Comparison of ENCODE assay signal across 16 cellular contexts in genomic region chr5:83370957-83371356, GRCh38.
A peak's percentile ranks its signal among the peaks of the same experiment; 100 is the strongest.
DNase-seq lines count a peak whose midpoint lies in the region; FAIRE-seq and TF ChIP-seq lines count a peak whose summit lies in the region.
"Had no signal": no experiment of that assay in that cellular context is flagged by ENCODE, and none has a peak within 500 bp of the region (broad histone marks: within the 10 kb centered on the region; RNA-seq: fewer than 3 reads in every experiment).

No MANE protein-coding gene starts in this region.

- POLR2A ChIA-PET in activated CD4-positive, alpha-beta T cell treated with anti-CD3 and anti-CD28 coated beads, Interleukin-2, amount 10 ng/mL, durations not matched to agents 7 days and 5 days (lab: Charles Lee), result no interaction called here

- CTCF ChIA-PET in activated CD4-positive, alpha-beta T cell treated with anti-CD3 and anti-CD28 coated beads, Interleukin-2, amount 10 ng/mL, durations not matched to agents 7 days and 5 days (lab: Charles Lee), result no interaction called here

- TF ChIP-seq CTCF in mesothelial cell of epicardium (IDR thresholded peaks at IDR 0.05; ENCODE audit: unreplicated experiment), result no peak

- H3K9me3 Mint-ChIP-seq in mesothelial cell of epicardium, result peaks cover 7% of the 10 kb centered on the region
- no peaks in the 10 kb centered on the region for H3K9me3 Mint-ChIP-seq in activated CD4-positive, alpha-beta T cell treated with anti-CD3 and anti-CD28 coated beads, Interleukin-2, amount 10 ng/mL, durations not matched to agents 7 days and 5 days

- H3K27me3 Mint-ChIP-seq in mesothelial cell of epicardium (ENCODE audit: low read depth), result no peaks in the 10 kb centered on the region
- no peaks in the 10 kb centered on the region for H3K27me3 Mint-ChIP-seq in activated CD4-positive, alpha-beta T cell treated with anti-CD3 and anti-CD28 coated beads, Interleukin-2, amount 10 ng/mL, durations not matched to agents 7 days and 5 days
- H3K27me3 Mint-ChIP-seq: B cell; CD4-positive, CD25-positive, alpha-beta regulatory T cell had no signal

- DNase-seq in GM18507 (ENCODE audit: extremely low spot score, insufficient read length, low read depth), result no peak
- DNase-seq in NCI-H82 (lab: John Stamatoyannopoulos, UW), result peak; percentile 93
- DNase-seq in mesothelial cell of epicardium (ENCODE audit: low spot score in 2 of 2, unreplicated experiment in 2 of 2), result no peak
- DNase-seq in NCI-H345 treated with DMSO at 0.1 percent for 48 hours (lab: John Stamatoyannopoulos, UW; ENCODE audit: unreplicated experiment), result no peak
- DNase-seq in activated CD4-positive, alpha-beta T cell treated with anti-CD3 and anti-CD28 coated beads, Interleukin-2, amount 10 ng/mL, durations not matched to agents 7 days and 5 days, result no peak
- DNase-seq in NCI-H1436 (lab: John Stamatoyannopoulos, UW), result no peak
- DNase-seq: Caco-2; CD4-positive, CD25-positive, alpha-beta regulatory T cell; CD8-positive, alpha-beta memory T cell; DMS153; DMS79; GDM1; H9 had no signal

- peak overlapping the region; percentile 5 for H3K27ac Mint-ChIP-seq in mesothelial cell of epicardium
- no peak overlapping the region for H3K27ac Mint-ChIP-seq in activated CD4-positive, alpha-beta T cell treated with anti-CD3 and anti-CD28 coated beads, Interleukin-2, amount 10 ng/mL, durations not matched to agents 7 days and 5 days
- H3K27ac Mint-ChIP-seq: B cell; CD4-positive, CD25-positive, alpha-beta regulatory T cell; CD8-positive, alpha-beta memory T cell; H9 had no signal

- H3K36me3 Mint-ChIP-seq in mesothelial cell of epicardium, result no peaks in the 10 kb centered on the region
- no peaks in the 10 kb centered on the region for H3K36me3 Mint-ChIP-seq in activated CD4-positive, alpha-beta T cell treated with anti-CD3 and anti-CD28 coated beads, Interleukin-2, amount 10 ng/mL, durations not matched to agents 7 days and 5 days (ENCODE audit: low read depth)
- H3K36me3 Mint-ChIP-seq: CD4-positive, CD25-positive, alpha-beta regulatory T cell; CD8-positive, alpha-beta memory T cell had no signal

- peak; percentile 12 for FAIRE-seq in GM18507 (lab: Jason Lieb, UNC)
- FAIRE-seq: GM12892, H1 had no signal

- no peak overlapping the region for H3K4me3 Mint-ChIP-seq in mesothelial cell of epicardium
- no peak overlapping the region for H3K4me3 Mint-ChIP-seq in activated CD4-positive, alpha-beta T cell treated with anti-CD3 and anti-CD28 coated beads, Interleukin-2, amount 10 ng/mL, durations not matched to agents 7 days and 5 days
- H3K4me3 Mint-ChIP-seq: B cell; CD4-positive, CD25-positive, alpha-beta regulatory T cell; CD8-positive, alpha-beta memory T cell; H9 had no signal

- H3K4me1 Mint-ChIP-seq in mesothelial cell of epicardium, result peaks cover 24% of the 10 kb centered on the region
- no peaks in the 10 kb centered on the region for H3K4me1 Mint-ChIP-seq in activated CD4-positive, alpha-beta T cell treated with anti-CD3 and anti-CD28 coated beads, Interleukin-2, amount 10 ng/mL, durations not matched to agents 7 days and 5 days
- H3K4me1 Mint-ChIP-seq: B cell; CD4-positive, CD25-positive, alpha-beta regulatory T cell; CD8-positive, alpha-beta memory T cell had no signal
